In the genomic region with DNA sequence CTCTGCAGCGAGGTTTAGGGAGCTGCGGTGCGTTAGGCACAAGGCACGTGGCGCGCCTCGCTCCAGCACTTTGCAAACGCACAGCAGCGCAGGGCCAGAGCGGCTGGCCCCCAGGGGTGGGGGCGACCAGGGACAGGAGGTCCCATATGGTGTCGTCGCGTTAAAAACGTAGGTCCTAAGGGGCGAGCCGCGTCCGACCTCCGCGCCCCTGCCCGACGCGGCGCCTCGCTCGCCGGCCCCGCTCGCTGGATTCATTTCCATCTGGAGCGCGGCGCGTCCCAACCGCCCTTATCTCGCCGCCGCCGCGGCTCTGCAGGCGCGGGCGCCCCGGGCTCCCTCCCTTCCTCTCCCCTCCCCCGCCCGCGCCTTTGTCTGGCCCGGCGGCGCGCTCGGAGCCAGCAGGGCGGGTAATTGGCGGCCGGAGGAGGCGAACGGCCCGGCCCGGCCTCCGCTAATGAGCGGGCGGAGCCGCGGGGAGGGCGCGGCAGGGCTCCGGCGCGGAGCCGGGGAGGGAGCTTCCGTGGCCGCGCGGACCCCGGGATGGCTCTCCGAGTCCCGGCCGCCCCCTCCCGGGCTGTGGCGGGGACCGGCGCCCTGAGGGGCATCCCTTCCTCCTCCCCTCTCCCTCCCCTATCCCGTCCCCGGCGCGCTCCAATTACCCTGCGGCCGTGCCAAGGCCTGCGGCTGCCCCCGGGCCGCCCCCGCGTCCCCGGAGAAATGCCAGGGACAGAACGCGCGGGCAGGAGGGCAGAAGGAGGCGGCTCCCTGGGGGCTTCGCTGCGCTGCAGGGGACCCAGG, we compare ENCODE assay signal across 8 cellular contexts.
A peak's percentile ranks its signal among the peaks of the same experiment; 100 is the strongest.
DNase-seq lines count a peak whose midpoint lies in the region; ATAC-seq, FAIRE-seq and TF ChIP-seq lines count a peak whose summit lies in the region.

No MANE protein-coding gene starts in this region.

- H3K9ac ChIP-seq in DND-41 (ENCODE audit: low read depth, low read length): peak overlapping the region; percentile 35; the same call in 1 of the 2 replicates

- no peak overlapping the region for H3K27ac Mint-ChIP-seq in naive thymus-derived CD8-positive, alpha-beta T cell

- H3K27ac ChIP-seq in DND-41 (ENCODE audit: low read length): no peak overlapping the region

- peaks cover 0 to 2% (median 0%) of the 10 kb centered on the region in 4 donors for H3K4me1 Mint-ChIP-seq in naive thymus-derived CD8-positive, alpha-beta T cell

- 0 out of 2 replicates have a peak overlapping the region, but pooled peaks have one; percentile 39 for H2AFZ ChIP-seq in DND-41 (ENCODE audit: low read depth, low read length)

- ATAC-seq in DND-41 (ENCODE audit: insufficient read depth, low read depth): peak; percentile 77
- peak; percentile 30 to 39 for ATAC-seq in naive thymus-derived CD8-positive, alpha-beta T cell
- no peak for ATAC-seq in HG02970 (IDR thresholded peaks at IDR 0.05; ENCODE audit: low FRiP score, unreplicated experiment)

- peak overlapping the region in 4 of 10 donors; percentile 8 to 40 (median 22) for H3K4me3 Mint-ChIP-seq in naive thymus-derived CD8-positive, alpha-beta T cell

- H3K4me3 ChIP-seq in DND-41 (ENCODE audit: low read depth in 1 of 2, low read length in 2 of 2): peak overlapping the region in 1 of 2 experiments; percentile 47; a peak in 2 of 4 replicates

- peak overlapping the region; percentile 65 for H3K4me2 ChIP-seq in DND-41 (ENCODE audit: insufficient read depth, low read length)

- peaks cover 4 to 44% (median 24%) of the 10 kb centered on the region in 5 donors for H3K27me3 Mint-ChIP-seq in naive thymus-derived CD8-positive, alpha-beta T cell

- DNase-seq in DND-41 (peak; percentile 25), NCI-H1105 (lab: John Stamatoyannopoulos, UW) (peak; percentile 54), activated T-cell treated with anti-CD3 and anti-CD28 coated beads for 4 hours (peak; percentile 1), fibroblast of peridontal ligament (ENCODE audit: extremely low read depth) (peak; percentile 7), urothelium cell line (ENCODE audit: low spot score) (peak; percentile 72), MV-4-11 (lab: John Stamatoyannopoulos, UW) (no peak)
- DNase-seq in naive thymus-derived CD8-positive, alpha-beta T cell: no peak

- no peak for FAIRE-seq in urothelium cell line (lab: Jason Lieb, UNC)

- no peaks in the 10 kb centered on the region for H3K36me3 ChIP-seq in DND-41 (ENCODE audit: insufficient read depth, low read length)

- TF ChIP-seq CTCF in DND-41 (IDR thresholded peaks at IDR 0.05; ENCODE audit: borderline replicate concordance, extremely low read depth, low read length, poor library complexity, severe bottlenecking): no peak

- no peaks in the 10 kb centered on the region for H3K9me3 Mint-ChIP-seq in naive thymus-derived CD8-positive, alpha-beta T cell

- H3K36me3 Mint-ChIP-seq in naive thymus-derived CD8-positive, alpha-beta T cell: no peaks in the 10 kb centered on the region

- H3K27me3 ChIP-seq in DND-41 (ENCODE audit: insufficient read depth, low read length, poor library complexity): peaks cover 21% of the 10 kb centered on the region

- POLR2A ChIA-PET in naive thymus-derived CD8-positive, alpha-beta T cell (lab: Charles Lee): no interaction called here

- H4K20me1 ChIP-seq in DND-41 (ENCODE audit: insufficient read depth, low read length): no peaks in the 10 kb centered on the region

- peaks cover 9% of the 10 kb centered on the region for H3K4me1 ChIP-seq in DND-41 (ENCODE audit: insufficient read depth, low read length)

- H3K9me3 ChIP-seq in DND-41 (ENCODE audit: insufficient read depth, low read length, severe bottlenecking): no peaks in the 10 kb centered on the region

- no peaks in the 10 kb centered on the region for H3K79me2 ChIP-seq in DND-41 (ENCODE audit: insufficient read depth, low read length)

Comparison
In these comparisons a context has a peak if more than half of its experiments do, and no peak if none do; other contexts are left out.
1. DNase-seq: peak in DND-41 (single experiment), NCI-H1105 (single experiment), activated T-cell treated with anti-CD3 and anti-CD28 coated beads for 4 hours (single experiment), fibroblast of peridontal ligament (single experiment) and urothelium cell line (single experiment); none in naive thymus-derived CD8-positive, alpha-beta T cell (0 of 10) and MV-4-11 (single experiment).